1 cellular context compared by ENCODE assay signal in the genomic region with DNA sequence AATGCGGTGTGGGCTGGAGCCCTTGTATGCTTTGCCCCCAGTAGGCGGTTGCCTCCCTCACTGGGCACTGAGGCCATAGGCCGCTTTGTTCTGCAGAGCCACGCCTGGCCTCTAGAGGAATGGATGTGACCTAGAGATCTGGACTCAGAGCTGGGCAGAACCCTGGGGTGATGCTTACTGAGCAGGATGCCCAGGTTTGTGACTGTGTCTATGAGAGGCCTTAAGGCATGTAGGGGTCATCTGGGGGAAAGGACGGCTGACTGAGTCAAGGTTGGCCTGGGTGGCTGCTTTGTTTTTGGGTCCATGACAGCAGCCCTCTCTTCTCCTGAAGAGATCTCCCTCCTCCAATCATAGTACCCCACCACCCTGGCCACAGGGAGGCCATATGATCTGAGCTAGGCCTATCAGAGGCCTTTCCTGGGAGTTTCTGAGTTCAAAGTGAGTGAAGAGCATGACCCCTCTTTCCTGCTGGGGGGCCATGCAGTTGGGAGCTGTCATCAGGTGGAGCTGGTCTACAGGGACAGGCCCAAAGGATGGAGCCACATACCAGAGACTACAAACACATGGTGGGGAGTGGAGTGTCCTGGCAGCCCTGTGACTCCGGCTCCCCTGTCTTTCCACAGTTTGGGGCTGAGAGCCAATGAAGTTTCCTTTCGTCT.
TF ChIP-seq lines count a peak whose summit lies in the region.

No MANE protein-coding gene starts in this region.

TF ChIP-seq in HepG2, 621 proteins besides CTCF, POLR2A, EP300 and RAD21 (continued from another document and continues in another):
- TF ChIP-seq ZBTB7A (CRISPR knock-in tag; IDR thresholded peaks at IDR 0.05) (no peak), SP1 (IDR thresholded peaks at IDR 0.05) (no peak), SP1 (CRISPR knock-in tag; IDR thresholded peaks at IDR 0.05) (no peak), ZNF691 (CRISPR knock-in tag; IDR thresholded peaks at IDR 0.05; ENCODE audit: borderline replicate concordance, low read depth) (no peak), ZFP36L2 (CRISPR knock-in tag; IDR thresholded peaks at IDR 0.05) (no peak), RFX1 (IDR thresholded peaks at IDR 0.05) (no peak), ZNF710 (CRISPR knock-in tag; IDR thresholded peaks at IDR 0.05; ENCODE audit: borderline replicate concordance) (peak; percentile 59; the same call in 1 of the 2 replicates), ZNF331 (CRISPR knock-in tag; IDR thresholded peaks at IDR 0.05) (no peak), ATF1 (CRISPR knock-in tag; IDR thresholded peaks at IDR 0.05) (no peak), AGO2 (optimal IDR thresholded peaks at IDR 0.05; ENCODE audit: low read depth, low read length) (no peak), TP53 (CRISPR knock-in tag; conservative IDR thresholded peaks at IDR 0.05) (no peak; the same call in 1 of the 2 replicates), HIVEP1 (CRISPR knock-in tag; IDR thresholded peaks at IDR 0.05) (no peak), ZBTB43 (CRISPR knock-in tag; conservative IDR thresholded peaks at IDR 0.05) (no peak), ATRX (CRISPR knock-in tag; IDR thresholded peaks at IDR 0.05; ENCODE audit: borderline replicate concordance) (no peak), RARG (CRISPR knock-in tag; IDR thresholded peaks at IDR 0.05; ENCODE audit: low read depth) (no peak), ZNF484 (CRISPR knock-in tag; IDR thresholded peaks at IDR 0.05; ENCODE audit: borderline replicate concordance, low read depth) (no peak), ZNF562 (CRISPR knock-in tag; IDR thresholded peaks at IDR 0.05; ENCODE audit: borderline replicate concordance) (no peak), FOSL2 (CRISPR knock-in tag; IDR thresholded peaks at IDR 0.05) (peak; percentile 53), TBX3 (IDR thresholded peaks at IDR 0.05; ENCODE audit: borderline replicate concordance) (no peak), GFI1 (CRISPR knock-in tag; IDR thresholded peaks at IDR 0.05; ENCODE audit: borderline replicate concordance) (no peak), YEATS2 (CRISPR knock-in tag; IDR thresholded peaks at IDR 0.05; ENCODE audit: borderline replicate concordance) (no peak), ERF (CRISPR knock-in tag; IDR thresholded peaks at IDR 0.05) (no peak), ZNF790 (CRISPR knock-in tag; IDR thresholded peaks at IDR 0.05; ENCODE audit: borderline replicate concordance) (no peak), NFYB (CRISPR knock-in tag; IDR thresholded peaks at IDR 0.05) (no peak), KLF15 (CRISPR knock-in tag; IDR thresholded peaks at IDR 0.05; ENCODE audit: borderline replicate concordance) (no peak), SMAD3 (CRISPR knock-in tag; IDR thresholded peaks at IDR 0.05) (no peak), PPARG (CRISPR knock-in tag; conservative IDR thresholded peaks at IDR 0.05) (peak; percentile 32; the same call in 1 of the 2 replicates), SIX4 (CRISPR knock-in tag; IDR thresholded peaks at IDR 0.05) (no peak), RXRA (CRISPR knock-in tag; IDR thresholded peaks at IDR 0.05) (peak; percentile 64), ZNF274 (CRISPR knock-in tag; IDR thresholded peaks at IDR 0.05) (no peak), ZNF205 (CRISPR knock-in tag; IDR thresholded peaks at IDR 0.05) (no peak), ZNF17 (CRISPR knock-in tag; IDR thresholded peaks at IDR 0.05) (no peak), RBFOX2 (IDR thresholded peaks at IDR 0.05; ENCODE audit: low read depth, low read length) (peak; percentile 73), GPBP1L1 (CRISPR knock-in tag; IDR thresholded peaks at IDR 0.05) (no peak), KLF9 (CRISPR knock-in tag; IDR thresholded peaks at IDR 0.05; ENCODE audit: low read depth) (no peak), ZNF577 (CRISPR knock-in tag; IDR thresholded peaks at IDR 0.05; ENCODE audit: borderline replicate concordance, low read depth) (no peak), ZNF547 (CRISPR knock-in tag; IDR thresholded peaks at IDR 0.05) (0 out of 2 replicates have a peak, but pooled peaks have one; percentile 11), ZNF10 (CRISPR knock-in tag; IDR thresholded peaks at IDR 0.05; ENCODE audit: borderline replicate concordance, low read depth) (no peak), RFXANK (CRISPR knock-in tag; IDR thresholded peaks at IDR 0.05) (0 out of 2 replicates have a peak, but pooled peaks have one; percentile 19)
- TF ChIP-seq, protein P1, sequence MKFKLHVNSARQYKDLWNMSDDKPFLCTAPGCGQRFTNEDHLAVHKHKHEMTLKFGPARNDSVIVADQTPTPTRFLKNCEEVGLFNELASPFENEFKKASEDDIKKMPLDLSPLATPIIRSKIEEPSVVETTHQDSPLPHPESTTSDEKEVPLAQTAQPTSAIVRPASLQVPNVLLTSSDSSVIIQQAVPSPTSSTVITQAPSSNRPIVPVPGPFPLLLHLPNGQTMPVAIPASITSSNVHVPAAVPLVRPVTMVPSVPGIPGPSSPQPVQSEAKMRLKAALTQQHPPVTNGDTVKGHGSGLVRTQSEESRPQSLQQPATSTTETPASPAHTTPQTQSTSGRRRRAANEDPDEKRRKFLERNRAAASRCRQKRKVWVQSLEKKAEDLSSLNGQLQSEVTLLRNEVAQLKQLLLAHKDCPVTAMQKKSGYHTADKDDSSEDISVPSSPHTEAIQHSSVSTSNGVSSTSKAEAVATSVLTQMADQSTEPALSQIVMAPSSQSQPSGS (CRISPR knock-in tag; IDR thresholded peaks at IDR 0.05): 0 out of 2 replicates have a peak, but pooled peaks have one; percentile 18
- TF ChIP-seq, protein P2, sequence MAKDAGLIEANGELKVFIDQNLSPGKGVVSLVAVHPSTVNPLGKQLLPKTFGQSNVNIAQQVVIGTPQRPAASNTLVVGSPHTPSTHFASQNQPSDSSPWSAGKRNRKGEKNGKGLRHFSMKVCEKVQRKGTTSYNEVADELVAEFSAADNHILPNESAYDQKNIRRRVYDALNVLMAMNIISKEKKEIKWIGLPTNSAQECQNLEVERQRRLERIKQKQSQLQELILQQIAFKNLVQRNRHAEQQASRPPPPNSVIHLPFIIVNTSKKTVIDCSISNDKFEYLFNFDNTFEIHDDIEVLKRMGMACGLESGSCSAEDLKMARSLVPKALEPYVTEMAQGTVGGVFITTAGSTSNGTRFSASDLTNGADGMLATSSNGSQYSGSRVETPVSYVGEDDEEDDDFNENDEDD (CRISPR knock-in tag; IDR thresholded peaks at IDR 0.05; ENCODE audit: borderline replicate concordance): peak; percentile 48; the same call in 1 of the 2 replicates
- TF ChIP-seq, protein P3, sequence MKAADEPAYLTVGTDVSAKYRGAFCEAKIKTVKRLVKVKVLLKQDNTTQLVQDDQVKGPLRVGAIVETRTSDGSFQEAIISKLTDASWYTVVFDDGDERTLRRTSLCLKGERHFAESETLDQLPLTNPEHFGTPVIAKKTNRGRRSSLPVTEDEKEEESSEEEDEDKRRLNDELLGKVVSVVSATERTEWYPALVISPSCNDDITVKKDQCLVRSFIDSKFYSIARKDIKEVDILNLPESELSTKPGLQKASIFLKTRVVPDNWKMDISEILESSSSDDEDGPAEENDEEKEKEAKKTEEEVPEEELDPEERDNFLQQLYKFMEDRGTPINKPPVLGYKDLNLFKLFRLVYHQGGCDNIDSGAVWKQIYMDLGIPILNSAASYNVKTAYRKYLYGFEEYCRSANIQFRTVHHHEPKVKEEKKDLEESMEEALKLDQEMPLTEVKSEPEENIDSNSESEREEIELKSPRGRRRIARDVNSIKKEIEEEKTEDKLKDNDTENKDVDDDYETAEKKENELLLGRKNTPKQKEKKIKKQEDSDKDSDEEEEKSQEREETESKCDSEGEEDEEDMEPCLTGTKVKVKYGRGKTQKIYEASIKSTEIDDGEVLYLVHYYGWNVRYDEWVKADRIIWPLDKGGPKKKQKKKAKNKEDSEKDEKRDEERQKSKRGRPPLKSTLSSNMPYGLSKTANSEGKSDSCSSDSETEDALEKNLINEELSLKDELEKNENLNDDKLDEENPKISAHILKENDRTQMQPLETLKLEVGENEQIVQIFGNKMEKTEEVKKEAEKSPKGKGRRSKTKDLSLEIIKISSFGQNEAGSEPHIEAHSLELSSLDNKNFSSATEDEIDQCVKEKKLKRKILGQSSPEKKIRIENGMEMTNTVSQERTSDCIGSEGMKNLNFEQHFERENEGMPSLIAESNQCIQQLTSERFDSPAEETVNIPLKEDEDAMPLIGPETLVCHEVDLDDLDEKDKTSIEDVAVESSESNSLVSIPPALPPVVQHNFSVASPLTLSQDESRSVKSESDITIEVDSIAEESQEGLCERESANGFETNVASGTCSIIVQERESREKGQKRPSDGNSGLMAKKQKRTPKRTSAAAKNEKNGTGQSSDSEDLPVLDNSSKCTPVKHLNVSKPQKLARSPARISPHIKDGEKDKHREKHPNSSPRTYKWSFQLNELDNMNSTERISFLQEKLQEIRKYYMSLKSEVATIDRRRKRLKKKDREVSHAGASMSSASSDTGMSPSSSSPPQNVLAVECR (CRISPR knock-in tag; IDR thresholded peaks at IDR 0.05; ENCODE audit: borderline replicate concordance): no peak
- TF ChIP-seq, protein P4, sequence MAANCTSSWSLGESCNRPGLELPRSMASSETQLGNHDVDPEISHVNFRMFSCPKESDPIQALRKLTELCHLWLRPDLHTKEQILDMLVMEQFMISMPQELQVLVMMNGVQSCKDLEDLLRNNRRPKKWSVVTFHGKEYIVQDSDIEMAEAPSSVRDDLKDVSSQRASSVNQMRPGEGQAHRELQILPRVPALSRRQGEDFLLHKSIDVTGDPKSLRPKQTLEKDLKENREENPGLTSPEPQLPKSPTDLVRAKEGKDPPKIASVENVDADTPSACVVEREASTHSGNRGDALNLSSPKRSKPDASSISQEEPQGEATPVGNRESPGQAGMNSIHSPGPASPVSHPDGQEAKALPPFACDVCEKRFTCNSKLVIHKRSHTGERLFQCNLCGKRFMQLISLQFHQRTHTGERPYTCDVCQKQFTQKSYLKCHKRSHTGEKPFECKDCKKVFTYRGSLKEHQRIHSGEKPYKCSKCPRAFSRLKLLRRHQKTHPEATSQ (CRISPR knock-in tag; IDR thresholded peaks at IDR 0.05; ENCODE audit: borderline replicate concordance): peak; percentile 22; the same call in 1 of the 2 replicates
- TF ChIP-seq, protein P5, sequence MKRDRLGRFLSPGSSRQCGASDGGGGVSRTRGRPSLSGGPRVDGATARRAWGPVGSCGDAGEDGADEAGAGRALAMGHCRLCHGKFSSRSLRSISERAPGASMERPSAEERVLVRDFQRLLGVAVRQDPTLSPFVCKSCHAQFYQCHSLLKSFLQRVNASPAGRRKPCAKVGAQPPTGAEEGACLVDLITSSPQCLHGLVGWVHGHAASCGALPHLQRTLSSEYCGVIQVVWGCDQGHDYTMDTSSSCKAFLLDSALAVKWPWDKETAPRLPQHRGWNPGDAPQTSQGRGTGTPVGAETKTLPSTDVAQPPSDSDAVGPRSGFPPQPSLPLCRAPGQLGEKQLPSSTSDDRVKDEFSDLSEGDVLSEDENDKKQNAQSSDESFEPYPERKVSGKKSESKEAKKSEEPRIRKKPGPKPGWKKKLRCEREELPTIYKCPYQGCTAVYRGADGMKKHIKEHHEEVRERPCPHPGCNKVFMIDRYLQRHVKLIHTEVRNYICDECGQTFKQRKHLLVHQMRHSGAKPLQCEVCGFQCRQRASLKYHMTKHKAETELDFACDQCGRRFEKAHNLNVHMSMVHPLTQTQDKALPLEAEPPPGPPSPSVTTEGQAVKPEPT (CRISPR knock-in tag; IDR thresholded peaks at IDR 0.05; ENCODE audit: low read depth): no peak
- TF ChIP-seq, protein P6, sequence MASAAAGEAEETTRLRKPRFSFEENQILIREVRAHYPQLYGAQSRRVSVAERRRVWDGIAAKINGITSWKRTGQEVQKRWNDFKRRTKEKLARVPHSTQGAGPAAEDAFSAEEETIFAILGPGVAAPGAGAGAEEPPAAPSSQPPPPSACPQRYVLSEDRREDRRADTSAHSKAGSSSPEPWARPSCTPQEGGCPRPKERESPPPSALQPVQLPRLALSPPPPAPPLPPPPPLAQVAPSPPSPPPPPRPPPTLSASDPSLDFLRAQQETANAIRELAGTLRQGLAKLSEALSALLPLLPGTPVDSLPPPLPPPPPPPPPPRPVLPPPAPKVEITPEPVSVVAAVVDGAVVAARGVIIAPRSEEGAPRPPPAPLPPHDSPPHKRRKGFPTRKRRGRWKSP (CRISPR knock-in tag; IDR thresholded peaks at IDR 0.05): no peak
- TF ChIP-seq, protein P7, sequence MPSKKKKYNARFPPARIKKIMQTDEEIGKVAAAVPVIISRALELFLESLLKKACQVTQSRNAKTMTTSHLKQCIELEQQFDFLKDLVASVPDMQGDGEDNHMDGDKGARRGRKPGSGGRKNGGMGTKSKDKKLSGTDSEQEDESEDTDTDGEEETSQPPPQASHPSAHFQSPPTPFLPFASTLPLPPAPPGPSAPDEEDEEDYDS (CRISPR knock-in tag; IDR thresholded peaks at IDR 0.05): peak; percentile 61; the same call in 1 of the 2 replicates
